20 cellular contexts compared by ENCODE assay signal in genomic region chr7:23275906-23276305, GRCh38.
"Had no signal": no experiment of that assay in that cellular context is flagged by ENCODE, and none has a peak within 500 bp of the region (broad histone marks: within the 10 kb centered on the region; RNA-seq: fewer than 3 reads in every experiment).

No MANE protein-coding gene starts in this region.

- DNase-seq: activated CD4-positive, alpha-beta T cell treated with anti-CD3 and anti-CD28 coated beads, Interleukin-2, amount 10 ng/mL, durations not matched to agents 24 days and 14 days; activated CD4-positive, CD25-positive, alpha-beta regulatory T cell; activated CD8-positive, alpha-beta memory T cell treated with anti-CD3 and anti-CD28 coated beads, Interleukin-2, amount 50 U/mL, for 4 hours; activated CD8-positive, alpha-beta T cell treated with anti-CD3 and anti-CD28 coated beads, Interleukin-2, amount 10 ng/mL, durations not matched to agents 7 days and 5 days; activated effector memory CD4-positive, alpha-beta T cell treated with anti-CD3 and anti-CD28 coated beads, Interleukin-2, amount 50 U/mL, for 16 hours; activated T-cell treated with anti-CD3 and anti-CD28 coated beads, Interleukin-2, amount 50 U/mL, for 48 hours; adrenal gland; islet precursor cell; ovary; right lobe of liver; stimulated activated CD4-positive, alpha-beta T cell treated with anti-CD3 and anti-CD28 coated beads, Interleukin-4, amount 100 ng/mL, for 4 hours; stimulated activated CD8-positive, alpha-beta memory T cell treated with anti-CD3 and anti-CD28 coated beads, Interleukin-4, amount 100 ng/mL, for 48 hours; stimulated activated naive CD4-positive, alpha-beta T cell treated with Interleukin-2 at 50 U/mL for 16 hours; substantia nigra; transverse colon had no signal

- H3K4me2 ChIP-seq: hepatocyte, neural progenitor cell, smooth muscle cell had no signal

- H3K4me3 ChIP-seq: adrenal gland, esophagus muscularis mucosa, hepatocyte, neural progenitor cell, ovary, right lobe of liver, smooth muscle cell, transverse colon, vagina had no signal

- H3K36me3 ChIP-seq: adrenal gland, neural progenitor cell, ovary, right lobe of liver, transverse colon had no signal

- H3K9me3 ChIP-seq: adrenal gland, esophagus muscularis mucosa, ovary, right lobe of liver, transverse colon, vagina had no signal

- H3K4me1 ChIP-seq: neural progenitor cell, right lobe of liver, vagina had no signal

- H3K27ac ChIP-seq: adrenal gland, esophagus muscularis mucosa, hepatocyte, neural progenitor cell, ovary, right lobe of liver, transverse colon, vagina had no signal

- H3K79me2 ChIP-seq: hepatocyte had no signal

- H3K27me3 ChIP-seq: adrenal gland, hepatocyte, neural progenitor cell, ovary, right lobe of liver, vagina had no signal

- H2AFZ ChIP-seq: hepatocyte, neural progenitor cell had no signal
